8 cellular contexts compared by ENCODE assay signal in genomic region chr4:498328-498919, GRCh38. TPM values are rescaled to one million over a fixed set of nuclear protein-coding genes. Genes with fewer than 3 reads are reported as not detected.
DNase-seq lines count a peak whose midpoint lies in the region; ATAC-seq and TF ChIP-seq lines count a peak whose summit lies in the region.

No MANE protein-coding gene starts in this region.

- H3K9me3 Mint-ChIP-seq in glutamatergic neuron (ENCODE audit: unreplicated experiment), result peaks cover 20% of the 10 kb centered on the region

- peaks cover 9% of the 10 kb centered on the region for H3K27me3 Mint-ChIP-seq in glutamatergic neuron (ENCODE audit: unreplicated experiment)

- H3K27ac Mint-ChIP-seq in glutamatergic neuron (ENCODE audit: unreplicated experiment), result peak overlapping the region; percentile 92

- in situ Hi-C loops in G401 (cut with HindIII; ENCODE audit: low sequenced_read_pairs), result no loop called here

- H3K4me3 ChIP-seq in WI38 (ENCODE audit: low read depth, low read length) (peak overlapping the region; percentile 98), retinal pigment epithelial cell (ENCODE audit: low read length) (peak overlapping the region; percentile 98)

- H3K4me3 Mint-ChIP-seq in glutamatergic neuron (ENCODE audit: unreplicated experiment), result peak overlapping the region; percentile 99

- ATAC-seq in HG02678 (IDR thresholded peaks at IDR 0.05; ENCODE audit: unreplicated experiment), result peak; percentile 7
- no peak for ATAC-seq in GM21825 (IDR thresholded peaks at IDR 0.05; ENCODE audit: unreplicated experiment)

- peaks cover 2% of the 10 kb centered on the region for H3K4me1 Mint-ChIP-seq in glutamatergic neuron (ENCODE audit: low read depth, unreplicated experiment)

- peaks cover 32% of the 10 kb centered on the region for H3K36me3 Mint-ChIP-seq in glutamatergic neuron (ENCODE audit: unreplicated experiment)

- TF ChIP-seq CTCF in WI38 (IDR thresholded peaks at IDR 0.05; ENCODE audit: low read depth, low read length), result no peak
- no peak for TF ChIP-seq CTCF in glutamatergic neuron (IDR thresholded peaks at IDR 0.05; ENCODE audit: partially characterized antibody, unreplicated experiment)
- no peak for TF ChIP-seq CTCF in retinal pigment epithelial cell (conservative IDR thresholded peaks at IDR 0.05; ENCODE audit: low read depth, low read length)

- DNase-seq in G401 (ENCODE audit: low spot score) (peak; percentile 9), glutamatergic neuron (no peak), retinal pigment epithelial cell (ENCODE audit: low read depth) (no peak), NCI-H82 treated with DMSO at 0.1 percent for 48 hours (lab: John Stamatoyannopoulos, UW; ENCODE audit: unreplicated experiment) (no peak)
- DNase-seq in stimulated activated CD4-positive, alpha-beta T cell treated with anti-CD3 and anti-CD28 coated beads, Interleukin-2, amount 100 ng/mL, for 24 hours, result no peak

RNA-seq across cellular contexts. Expression of gene ZNF721, which starts 0.5 kb away (rescaled TPM):
- 14.1 and 14.9 TPM in 2 replicates for total RNA-seq in G401 (2014; rRNA removed; shearing (Covaris generic))
- total RNA-seq in glutamatergic neuron (ENCODE audit: unreplicated experiment), result 36.7 TPM

RNA-seq across cellular contexts. Expression of gene PIGG, which starts 0.6 kb away (rescaled TPM):
- total RNA-seq in G401 (2014; rRNA removed; shearing (Covaris generic)), result 32.4 and 38.7 TPM in 2 replicates
- 96.4 TPM for total RNA-seq in glutamatergic neuron (ENCODE audit: unreplicated experiment)
